8 cellular contexts compared by ENCODE assay signal in the genomic region with DNA sequence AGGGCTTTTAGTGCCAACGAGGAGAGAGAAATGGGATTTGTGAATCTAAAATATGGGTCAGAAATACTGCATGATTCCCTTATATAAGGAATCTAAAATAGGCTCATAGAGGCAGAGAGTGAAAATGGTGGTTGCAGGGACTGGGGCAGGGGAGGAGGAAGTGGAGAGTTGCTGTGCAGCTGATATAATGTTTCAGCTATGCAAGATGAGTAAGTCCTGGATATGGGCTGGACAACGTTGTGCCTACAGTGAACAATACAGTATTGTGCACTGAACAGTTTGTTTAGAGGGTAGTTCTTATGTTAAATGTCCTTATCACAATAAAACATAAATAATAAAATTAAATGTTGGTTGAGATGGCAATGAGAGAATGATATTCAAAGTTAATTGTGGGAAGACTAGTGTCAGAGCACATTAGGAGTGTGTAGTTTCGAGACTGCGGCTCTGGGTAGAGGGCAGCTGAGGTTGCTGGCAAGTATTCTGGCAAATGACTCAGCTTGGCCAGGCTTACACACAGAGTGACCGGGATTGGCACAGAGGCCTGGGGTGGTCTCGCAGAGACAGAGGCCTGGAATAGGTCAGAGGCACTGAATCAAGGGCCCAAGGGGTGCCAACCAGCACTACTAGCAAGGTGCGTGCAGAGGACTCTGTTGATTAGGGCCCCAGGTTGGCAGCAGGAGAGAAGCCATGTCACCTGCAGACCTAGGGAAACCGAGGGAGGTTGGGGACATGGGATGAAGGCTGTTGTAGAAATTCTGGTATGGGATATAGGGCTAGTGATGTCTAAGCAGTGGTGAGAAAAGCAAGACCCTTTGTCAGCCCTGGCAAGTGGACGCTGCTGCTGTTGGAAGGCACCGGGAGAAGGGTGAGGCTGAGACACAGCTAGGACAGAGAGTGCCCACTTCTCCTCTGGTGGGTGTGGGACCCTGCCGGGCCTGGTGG. TPM values are rescaled to one million over a fixed set of nuclear protein-coding genes. Genes with fewer than 3 reads are reported as not detected.
DNase-seq lines count a peak whose midpoint lies in the region; ATAC-seq and TF ChIP-seq lines count a peak whose summit lies in the region.

No MANE protein-coding gene starts in this region.

- no peak for TF ChIP-seq EP300 in sigmoid colon (IDR thresholded peaks at IDR 0.05)

- TF ChIP-seq CTCF in foreskin fibroblast (IDR thresholded peaks at IDR 0.05; ENCODE audit: low read depth, low read length) = no peak
- no peak for TF ChIP-seq CTCF in sigmoid colon (IDR thresholded peaks at IDR 0.05)

- peaks cover 0 to 87% (median 66%) of the 10 kb centered on the region in 4 donors for H3K4me1 ChIP-seq in sigmoid colon

- peak; percentile 49 for ATAC-seq in HG02642 (IDR thresholded peaks at IDR 0.05; ENCODE audit: poor library complexity, unreplicated experiment)
- no peak for ATAC-seq in stimulated activated effector memory CD8-positive, alpha-beta T cell treated with anti-CD3 and anti-CD28 coated beads, Interleukin-12 subunit alpha, Interleukin-12 subunit beta, amount 100 ng/mL, for 72 hours

- no peaks in the 10 kb centered on the region for H3K4me1 Mint-ChIP-seq in stimulated activated effector memory CD8-positive, alpha-beta T cell treated with anti-CD3 and anti-CD28 coated beads, Interleukin-12 subunit alpha, Interleukin-12 subunit beta, amount 100 ng/mL, for 72 hours
- H3K4me1 Mint-ChIP-seq in activated T-helper 1 cell treated with anti-CD3 and anti-CD28 coated beads, Interleukin-12 subunit alpha, Interleukin-12 subunit beta, Interleukin-2, Interleukin-4 antibody, amounts not matched to agents 30 ng/mL and 10 ng/mL and 1 ng/mL, durations not matched to agents 14 hours and 24 hours and 36 hours (ENCODE audit: low read depth) = peaks cover 36% of the 10 kb centered on the region

- H3K4me3 ChIP-seq in foreskin fibroblast (ENCODE audit: low read depth in 1 of 2, low read length in 2 of 2) (no peak overlapping the region), sigmoid colon (no peak overlapping the region)

- DNase-seq in GM03348 (ENCODE audit: low spot score) = peak; percentile 88
- peak; percentile 55 for DNase-seq in SK-MEL-5 (ENCODE audit: low read depth, low spot score)
- DNase-seq in foreskin fibroblast = peak; percentile 84 to 92
- DNase-seq in sigmoid colon = peak; percentile 83
- DNase-seq in stimulated activated effector memory CD8-positive, alpha-beta T cell treated with anti-CD3 and anti-CD28 coated beads, Interleukin-12 subunit alpha, Interleukin-12 subunit beta, amount 100 ng/mL, for 72 hours (ENCODE audit: low spot score in 2 of 2) = no peak
- DNase-seq in activated T-helper 1 cell treated with anti-CD3 and anti-CD28 coated beads, Interleukin-12 subunit alpha, Interleukin-12 subunit beta, Interleukin-2, Interleukin-4 antibody, amounts not matched to agents 30 ng/mL and 10 ng/mL and 1 ng/mL, durations not matched to agents 14 hours and 24 hours and 36 hours (ENCODE audit: low spot score) = no peak
- DNase-seq in UCSD-AML1 (lab: John Stamatoyannopoulos, UW; ENCODE audit: unreplicated experiment) = no peak

- no peak for TF ChIP-seq POLR2A in sigmoid colon (IDR thresholded peaks at IDR 0.05)

- H3K27me3 ChIP-seq in sigmoid colon = no peaks in the 10 kb centered on the region

- intact Hi-C loops in sigmoid colon (cut with DNase I) = loop anchor here (2.0 kb wide), 1 partner anchor 19 kb away; a partner anchor contains a TSS
- intact Hi-C loops in activated T-helper 1 cell treated with anti-CD3 and anti-CD28 coated beads, Interleukin-12 subunit alpha, Interleukin-12 subunit beta, Interleukin-2, Interleukin-4 antibody, amounts not matched to agents 30 ng/mL and 10 ng/mL and 1 ng/mL, durations not matched to agents 14 hours and 24 hours and 36 hours (cut with micrococcal nuclease) = no loop called here

- no peak overlapping the region for H3K4me3 Mint-ChIP-seq in stimulated activated effector memory CD8-positive, alpha-beta T cell treated with anti-CD3 and anti-CD28 coated beads, Interleukin-12 subunit alpha, Interleukin-12 subunit beta, amount 100 ng/mL, for 72 hours
- H3K4me3 Mint-ChIP-seq in activated T-helper 1 cell treated with anti-CD3 and anti-CD28 coated beads, Interleukin-12 subunit alpha, Interleukin-12 subunit beta, Interleukin-2, Interleukin-4 antibody, amounts not matched to agents 30 ng/mL and 10 ng/mL and 1 ng/mL, durations not matched to agents 14 hours and 24 hours and 36 hours = no peak overlapping the region

- no peaks in the 10 kb centered on the region for H3K9me3 Mint-ChIP-seq in stimulated activated effector memory CD8-positive, alpha-beta T cell treated with anti-CD3 and anti-CD28 coated beads, Interleukin-12 subunit alpha, Interleukin-12 subunit beta, amount 100 ng/mL, for 72 hours
- H3K9me3 Mint-ChIP-seq in activated T-helper 1 cell treated with anti-CD3 and anti-CD28 coated beads, Interleukin-12 subunit alpha, Interleukin-12 subunit beta, Interleukin-2, Interleukin-4 antibody, amounts not matched to agents 30 ng/mL and 10 ng/mL and 1 ng/mL, durations not matched to agents 14 hours and 24 hours and 36 hours = no peaks in the 10 kb centered on the region

- peak overlapping the region; percentile 88 to 92 (median 90) for H3K27ac ChIP-seq in sigmoid colon

- peaks cover 4% of the 10 kb centered on the region for H3K27me3 Mint-ChIP-seq in activated T-helper 1 cell treated with anti-CD3 and anti-CD28 coated beads, Interleukin-12 subunit alpha, Interleukin-12 subunit beta, Interleukin-2, Interleukin-4 antibody, amounts not matched to agents 30 ng/mL and 10 ng/mL and 1 ng/mL, durations not matched to agents 14 hours and 24 hours and 36 hours (ENCODE audit: insufficient read depth)

- H3K36me3 ChIP-seq in sigmoid colon = peaks cover 8 to 45% (median 16%) of the 10 kb centered on the region in 4 donors

- 58 to 72% methylated on average over 11 of the region's 11 CpGs for WGBS in sigmoid colon, 2 donors

- in situ Hi-C loops in SK-MEL-5 (cut with HindIII; ENCODE audit: low pct_unique_long_range_greater_than_20kb, low sequenced_read_pairs) = no loop called here

- H3K36me3 Mint-ChIP-seq in stimulated activated effector memory CD8-positive, alpha-beta T cell treated with anti-CD3 and anti-CD28 coated beads, Interleukin-12 subunit alpha, Interleukin-12 subunit beta, amount 100 ng/mL, for 72 hours = no peaks in the 10 kb centered on the region
- no peaks in the 10 kb centered on the region for H3K36me3 Mint-ChIP-seq in activated T-helper 1 cell treated with anti-CD3 and anti-CD28 coated beads, Interleukin-12 subunit alpha, Interleukin-12 subunit beta, Interleukin-2, Interleukin-4 antibody, amounts not matched to agents 30 ng/mL and 10 ng/mL and 1 ng/mL, durations not matched to agents 14 hours and 24 hours and 36 hours (ENCODE audit: low read depth)

- H3K9me3 ChIP-seq in sigmoid colon = no peaks in the 10 kb centered on the region

- H3K27ac Mint-ChIP-seq in stimulated activated effector memory CD8-positive, alpha-beta T cell treated with anti-CD3 and anti-CD28 coated beads, Interleukin-12 subunit alpha, Interleukin-12 subunit beta, amount 100 ng/mL, for 72 hours = no peak overlapping the region
- no peak overlapping the region for H3K27ac Mint-ChIP-seq in activated T-helper 1 cell treated with anti-CD3 and anti-CD28 coated beads, Interleukin-12 subunit alpha, Interleukin-12 subunit beta, Interleukin-2, Interleukin-4 antibody, amounts not matched to agents 30 ng/mL and 10 ng/mL and 1 ng/mL, durations not matched to agents 14 hours and 24 hours and 36 hours

RNA-seq across cellular contexts. Expression of a gene that starts 2.8 kb away (rescaled TPM):
- total RNA-seq in SK-MEL-5 (2014; rRNA removed; shearing (Covaris generic)) = 0.11 and 0.71 TPM in 2 replicates
- polyA plus RNA-seq in SK-MEL-5 (2015; cell fraction: cytosol; rRNA removed) = 1.5 and 3.9 TPM in 2 replicates
- 1.1 TPM in 2 replicates for polyA plus RNA-seq in SK-MEL-5 (2015; cell fraction: nucleus; rRNA removed)
- 100 to 1,000 TPM in 1 of 4 donors, 10 to 100 TPM in 3; 47.8 to 294 (median 54.7) TPM for total RNA-seq in sigmoid colon
- polyA plus RNA-seq in sigmoid colon = 10 to 100 TPM; 16.0 to 58.3 (median 53.6) TPM
- total RNA-seq in activated T-helper 1 cell treated with anti-CD3 and anti-CD28 coated beads, Interleukin-12 subunit alpha, Interleukin-12 subunit beta, Interleukin-2, Interleukin-4 antibody, amounts not matched to agents 30 ng/mL and 10 ng/mL and 1 ng/mL, durations not matched to agents 14 hours and 24 hours and 36 hours = 4.6 and 5.3 TPM in 2 replicates

RNA-seq across cellular contexts. Expression of a gene that starts 19.3 kb away (rescaled TPM):
- total RNA-seq in SK-MEL-5 (2014; rRNA removed; shearing (Covaris generic)) = 5.5 and 5.6 TPM in 2 replicates
- polyA plus RNA-seq in SK-MEL-5 (2015; cell fraction: cytosol; rRNA removed) = 3.0 and 3.7 TPM in 2 replicates
- polyA plus RNA-seq in SK-MEL-5 (2015; cell fraction: nucleus; rRNA removed) = 2.6 and 4.7 TPM in 2 replicates
- 10 to 100 TPM; 18.3 to 29.9 (median 24.0) TPM for total RNA-seq in sigmoid colon
- 10 to 100 TPM; 12.9 to 16.8 (median 13.5) TPM for polyA plus RNA-seq in sigmoid colon
- 23.1 and 25.6 TPM in 2 replicates for total RNA-seq in activated T-helper 1 cell treated with anti-CD3 and anti-CD28 coated beads, Interleukin-12 subunit alpha, Interleukin-12 subunit beta, Interleukin-2, Interleukin-4 antibody, amounts not matched to agents 30 ng/mL and 10 ng/mL and 1 ng/mL, durations not matched to agents 14 hours and 24 hours and 36 hours

RNA-seq across cellular contexts. Expression of a gene that starts 21.8 kb away (rescaled TPM):
- total RNA-seq in SK-MEL-5 (2014; rRNA removed; shearing (Covaris generic)) = 1.8 and 2.1 TPM in 2 replicates
- polyA plus RNA-seq in SK-MEL-5 (2015; cell fraction: cytosol; rRNA removed) = 1.7 and 2.9 TPM in 2 replicates
- 30.0 and 41.7 TPM in 2 replicates for polyA plus RNA-seq in SK-MEL-5 (2015; cell fraction: nucleus; rRNA removed)
- total RNA-seq in sigmoid colon = 10 to 100 TPM; 23.2 to 61.7 (median 45.2) TPM
- 10 to 100 TPM in 2 of 3 donors, 1 to 10 TPM in 1; 7.8 to 23.2 (median 13.6) TPM for polyA plus RNA-seq in sigmoid colon
- 1.3 and 2.5 TPM in 2 replicates for total RNA-seq in activated T-helper 1 cell treated with anti-CD3 and anti-CD28 coated beads, Interleukin-12 subunit alpha, Interleukin-12 subunit beta, Interleukin-2, Interleukin-4 antibody, amounts not matched to agents 30 ng/mL and 10 ng/mL and 1 ng/mL, durations not matched to agents 14 hours and 24 hours and 36 hours

Comparison
In these comparisons a context has a peak if more than half of its experiments do, and no peak if none do; other contexts are left out.
1. DNase-seq: peak in GM03348 (single experiment), SK-MEL-5 (single experiment), foreskin fibroblast (2 of 2) and sigmoid colon (single experiment); none in stimulated activated effector memory CD8-positive, alpha-beta T cell treated with anti-CD3 and anti-CD28 coated beads, Interleukin-12 subunit alpha, Interleukin-12 subunit beta, amount 100 ng/mL, for 72 hours (0 of 2), activated T-helper 1 cell treated with anti-CD3 and anti-CD28 coated beads, Interleukin-12 subunit alpha, Interleukin-12 subunit beta, Interleukin-2, Interleukin-4 antibody, amounts not matched to agents 30 ng/mL and 10 ng/mL and 1 ng/mL, durations not matched to agents 14 hours and 24 hours and 36 hours (single experiment) and UCSD-AML1 (single experiment).